Comparison of ENCODE assay signal across 15 cellular contexts in genomic region chr17:36938566-36939058, GRCh38. TPM values are rescaled to one million over a fixed set of nuclear protein-coding genes. Genes with fewer than 3 reads are reported as not detected.
DNase-seq lines count a peak whose midpoint lies in the region; ATAC-seq and TF ChIP-seq lines count a peak whose summit lies in the region.
"Had no signal": no experiment of that assay in that cellular context is flagged by ENCODE, and none has a peak within 500 bp of the region (broad histone marks: within the 10 kb centered on the region; RNA-seq: fewer than 3 reads in every experiment).

No MANE protein-coding gene starts in this region.

- H3K4me1 ChIP-seq in GM23338 (ENCODE audit: insufficient read depth) (peaks cover 71% of the 10 kb centered on the region), mesodermal cell (ENCODE audit: control insufficient read depth, insufficient read depth, low read length, poor library complexity, severe bottlenecking) (peaks cover 45% of the 10 kb centered on the region), right atrium auricular region (peaks cover 0 to 76% of the 10 kb centered on the region in 2 donors)

- H3K9me2 ChIP-seq in GM23338 (ENCODE audit: insufficient read depth), result no peaks in the 10 kb centered on the region

- no peak overlapping the region for H3K27ac ChIP-seq in GM23338 (ENCODE audit: low read depth)
- no peak overlapping the region for H3K27ac ChIP-seq in mesodermal cell (ENCODE audit: low read depth, low read length, severe bottlenecking)
- H3K27ac ChIP-seq in right atrium auricular region, result no peak overlapping the region
- H3K27ac ChIP-seq: heart right ventricle, ovary, SJSA1, upper lobe of right lung had no signal

- 1 to 2% methylated on average over 25 of the region's 25 CpGs for WGBS in mesodermal cell (ENCODE audit: insufficient coverage in 2 of 2), 2 experiments

- peak overlapping the region; percentile 95 for H3K4me2 ChIP-seq in GM23338

- H3F3A ChIP-seq in GM23338 (replicated peaks; ENCODE audit: low read depth), result peaks cover 48% of the 10 kb centered on the region

- peaks cover 62% of the 10 kb centered on the region for H3K4me1 Mint-ChIP-seq in GM23338
- H3K4me1 Mint-ChIP-seq in activated naive CD8-positive, alpha-beta T cell (ENCODE audit: low read depth), result peaks cover 59% of the 10 kb centered on the region

- H3K36me3 ChIP-seq in GM23338 (ENCODE audit: insufficient read depth), result no peaks in the 10 kb centered on the region
- no peaks in the 10 kb centered on the region for H3K36me3 ChIP-seq in mesodermal cell (ENCODE audit: control insufficient read depth, insufficient read depth, low read length)
- H3K36me3 ChIP-seq in right atrium auricular region, result no peaks in the 10 kb centered on the region
- H3K36me3 ChIP-seq: heart right ventricle, ovary, SJSA1, upper lobe of right lung had no signal

- peaks cover 2% of the 10 kb centered on the region; the same call in 1 of the 3 replicates for H3K36me3 Mint-ChIP-seq in GM23338 (ENCODE audit: low read depth)
- no peaks in the 10 kb centered on the region for H3K36me3 Mint-ChIP-seq in activated naive CD8-positive, alpha-beta T cell

- peaks cover 99% of the 10 kb centered on the region for H3K27me3 Mint-ChIP-seq in GM23338 (ENCODE audit: insufficient read depth, low read depth, poor library complexity)
- peaks cover 43% of the 10 kb centered on the region for H3K27me3 Mint-ChIP-seq in activated naive CD8-positive, alpha-beta T cell

- peaks cover 8% of the 10 kb centered on the region for H4K20me1 ChIP-seq in GM23338 (replicated peaks; ENCODE audit: insufficient read depth)

- DNase-seq in DMS53 (lab: John Stamatoyannopoulos, UW), result peak; percentile 68
- DNase-seq in DMS53 treated with DMSO at 0.1 percent for 48 hours (lab: John Stamatoyannopoulos, UW; ENCODE audit: unreplicated experiment), result no peak
- no peak for DNase-seq in GM23338 (ENCODE audit: low spot score)
- DNase-seq in putamen (ENCODE audit: low spot score), result no peak
- DNase-seq in right atrium auricular region (ENCODE audit: low spot score), result no peak
- DNase-seq: 8988T, heart right ventricle, NCI-H2107, ovary, upper lobe of right lung had no signal

- ATAC-seq in GM23338 (peak; percentile 0; the same call in 2 of the 3 replicates), GM19467 (IDR thresholded peaks at IDR 0.05; ENCODE audit: unreplicated experiment) (no peak)
- ATAC-seq: upper lobe of right lung had no signal

- no peak overlapping the region for H3K27ac Mint-ChIP-seq in GM23338
- no peak overlapping the region for H3K27ac Mint-ChIP-seq in activated naive CD8-positive, alpha-beta T cell
- H3K27ac Mint-ChIP-seq: dendritic cell treated with granulocyte-macrophage colony-stimulating factor and Interleukin-4, amounts not matched to agents 40 ng/mL and 50 ng/mL, for 4 days had no signal

- no peaks in the 10 kb centered on the region for H3K9me3 ChIP-seq in mesodermal cell (ENCODE audit: control insufficient read depth, low read length)
- H3K9me3 ChIP-seq in right atrium auricular region, result no peaks in the 10 kb centered on the region
- H3K9me3 ChIP-seq: heart right ventricle, ovary, upper lobe of right lung had no signal

- peaks cover 100% of the 10 kb centered on the region for H3K27me3 ChIP-seq in GM23338 (ENCODE audit: insufficient read depth)
- H3K27me3 ChIP-seq in right atrium auricular region, result peaks cover 80 to 99% of the 10 kb centered on the region in 2 donors

- TF ChIP-seq CTCF in GM23338 (conservative IDR thresholded peaks at IDR 0.05; ENCODE audit: low read depth in 2 of 2) (no peak), right atrium auricular region (IDR thresholded peaks at IDR 0.05) (no peak)

- H3K4me3 ChIP-seq in GM23338, result peak overlapping the region; percentile 84
- peak overlapping the region; percentile 48 for H3K4me3 ChIP-seq in mesodermal cell (ENCODE audit: extremely low read depth, insufficient read depth, low read length, poor library complexity, severe bottlenecking)
- no peak overlapping the region for H3K4me3 ChIP-seq in right atrium auricular region
- H3K4me3 ChIP-seq: ovary, SJSA1, upper lobe of right lung had no signal

- H3K9me3 Mint-ChIP-seq in GM23338, result peaks cover 7% of the 10 kb centered on the region; the same call in 2 of the 3 replicates
- H3K9me3 Mint-ChIP-seq in activated naive CD8-positive, alpha-beta T cell (ENCODE audit: low read depth), result no peaks in the 10 kb centered on the region
- H3K9me3 Mint-ChIP-seq: dendritic cell treated with granulocyte-macrophage colony-stimulating factor and Interleukin-4, amounts not matched to agents 40 ng/mL and 50 ng/mL, for 4 days had no signal

- peak overlapping the region; percentile 97 for H2AFZ ChIP-seq in GM23338

- H3K4me3 Mint-ChIP-seq in GM23338, result peak overlapping the region; percentile 80
- H3K4me3 Mint-ChIP-seq in activated naive CD8-positive, alpha-beta T cell, result peak overlapping the region; percentile 81

- H3K79me2 ChIP-seq in GM23338 (replicated peaks; ENCODE audit: insufficient read depth), result no peaks in the 10 kb centered on the region

TF ChIP-seq in GM23338, 12 proteins besides CTCF, POLR2A, EP300 and RAD21:
- TF ChIP-seq EZH2 (IDR thresholded peaks at IDR 0.05; ENCODE audit: low read depth, unreplicated experiment) (peak; percentile 2), ETS1 (IDR thresholded peaks at IDR 0.05) (no peak)

RNA-seq across cellular contexts. Expression of gene LHX1, which starts 1.3 kb away (rescaled TPM):
- total RNA-seq in GM23338 (2014; rRNA removed; shearing (Covaris generic)), result 0.52 and 0.58 TPM in 2 replicates
- 0.74 and 1.1 TPM in 2 replicates for polyA plus RNA-seq in GM23338 (2016; fragmentation: Nextera tagmentation; extraction: Ambion mirVana)
- polyA plus RNA-seq in mesodermal cell (2013, experiment 1 of 2), result 3.7 TPM
- 2.6 TPM for polyA plus RNA-seq in mesodermal cell (2013, experiment 2 of 2)
- total RNA-seq in right atrium auricular region, result not detected
- total RNA-seq: SJSA1, upper lobe of right lung had no signal
- polyA plus RNA-seq: heart right ventricle had no signal

RNA-seq across cellular contexts. Expression of gene AATF, which starts 10.1 kb away (rescaled TPM):
- 40.2 and 53.7 TPM in 2 replicates for total RNA-seq in GM23338 (2014; rRNA removed; shearing (Covaris generic))
- 64.1 and 71.2 TPM in 2 replicates for polyA plus RNA-seq in GM23338 (2016; fragmentation: Nextera tagmentation; extraction: Ambion mirVana)
- 32.4 TPM for polyA plus RNA-seq in mesodermal cell (2013, experiment 1 of 2)
- polyA plus RNA-seq in mesodermal cell (2013, experiment 2 of 2), result 28.9 TPM
- total RNA-seq in right atrium auricular region, result 10 to 100 TPM; 17.8 to 23.2 TPM

Comparison
In these comparisons a context has a peak if more than half of its experiments do, and no peak if none do; other contexts are left out.
1. H3K4me3 ChIP-seq: peak in GM23338 (single experiment) and mesodermal cell (single experiment); none in right atrium auricular region (0 of 2).